Comparison of ENCODE assay signal across 1 cellular context in genomic region chr11:44298862-44299261, GRCh38.
TF ChIP-seq lines count a peak whose summit lies in the region.

No MANE protein-coding gene starts in this region.

TF ChIP-seq in A549, 52 proteins besides CTCF, POLR2A, EP300 and RAD21 (continued from another document):
- TF ChIP-seq ATOH8 (CRISPR knock-in tag; IDR thresholded peaks at IDR 0.05; ENCODE audit: low read depth) = no peak
TF ChIP-seq in A549: peak in this region for 0.
